ENCODE assay signal across 19 cellular contexts in the genomic region with DNA sequence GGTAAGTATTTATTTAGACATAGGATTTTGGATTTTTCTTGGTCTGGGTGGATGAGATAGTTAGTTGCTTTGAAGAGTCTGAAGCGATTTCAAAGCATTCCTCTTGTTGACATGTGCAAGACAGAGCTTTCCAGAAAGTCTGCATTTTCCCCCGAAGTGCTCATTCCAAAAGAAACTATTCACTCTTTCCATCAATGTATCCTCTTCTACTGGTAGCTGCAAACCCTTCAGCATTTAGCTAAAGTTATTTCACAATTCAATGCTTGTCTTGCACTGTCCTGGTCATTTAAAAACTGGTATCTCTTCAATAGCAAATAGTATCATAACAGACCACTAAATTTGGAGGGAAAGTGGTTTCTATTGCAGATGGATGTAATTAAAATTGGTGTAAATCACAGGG. TPM values are rescaled to one million over a fixed set of nuclear protein-coding genes. Genes with fewer than 3 reads are reported as not detected.
A peak's percentile ranks its signal among the peaks of the same experiment; 100 is the strongest.
DNase-seq lines count a peak whose midpoint lies in the region; ATAC-seq and TF ChIP-seq lines count a peak whose summit lies in the region.
"Had no signal": no experiment of that assay in that cellular context is flagged by ENCODE, and none has a peak within 500 bp of the region (broad histone marks: within the 10 kb centered on the region; RNA-seq: fewer than 3 reads in every experiment).

No MANE protein-coding gene starts in this region.

- H3K4me1 ChIP-seq in GM23248 (ENCODE audit: insufficient read depth) (peaks cover 98% of the 10 kb centered on the region), adipocyte (ENCODE audit: control insufficient read depth, insufficient read depth, low read length) (peaks cover 58% of the 10 kb centered on the region), gastroesophageal sphincter (peaks cover 19 to 89% (median 28%) of the 10 kb centered on the region in 3 donors)
- H3K4me1 ChIP-seq: foreskin keratinocyte had no signal

- no peak overlapping the region for H2AFZ ChIP-seq in GM23248
- H2AFZ ChIP-seq: parathyroid adenoma had no signal

- H3K27ac ChIP-seq in GM23248 (peak overlapping the region; percentile 93), gastroesophageal sphincter (peak overlapping the region in 3 of 4 donors; percentile 23 to 81 (median 81))
- H3K27ac ChIP-seq: foreskin keratinocyte, parathyroid adenoma had no signal

- H3K36me3 ChIP-seq in GM23248 (ENCODE audit: low read depth) (peaks cover 55% of the 10 kb centered on the region), adipocyte (ENCODE audit: control insufficient read depth, insufficient read depth, low read length, severe bottlenecking) (no peaks in the 10 kb centered on the region), gastroesophageal sphincter (no peaks in the 10 kb centered on the region)
- H3K36me3 ChIP-seq: HAP-1 had no signal

- peaks cover 99% of the 10 kb centered on the region for H3K79me2 ChIP-seq in GM23248 (ENCODE audit: insufficient read depth)
- H3K79me2 ChIP-seq: parathyroid adenoma had no signal

- H3K9ac ChIP-seq in GM23248 = peak overlapping the region; percentile 51
- H3K9ac ChIP-seq in adipocyte (ENCODE audit: low read length) = peak overlapping the region; percentile 5
- H3K9ac ChIP-seq: parathyroid adenoma had no signal

- intact Hi-C loops in sciatic nerve (cut with DNase I) = no loop called here

- TF ChIP-seq EP300 in gastroesophageal sphincter (IDR thresholded peaks at IDR 0.05) = no peak

- H3K27me3 ChIP-seq in GM23248 (replicated peaks; ENCODE audit: insufficient read depth) (no peaks in the 10 kb centered on the region), adipocyte (replicated peaks; ENCODE audit: control insufficient read depth, insufficient read depth, low read length) (no peaks in the 10 kb centered on the region), gastroesophageal sphincter (no peaks in the 10 kb centered on the region)

- H3K9me3 ChIP-seq in GM23248 (ENCODE audit: low read depth) (no peaks in the 10 kb centered on the region), adipocyte (ENCODE audit: control insufficient read depth, low read length) (no peaks in the 10 kb centered on the region), gastroesophageal sphincter (no peaks in the 10 kb centered on the region)
- H3K9me3 ChIP-seq: HAP-1 had no signal

- H3K9me2 ChIP-seq in GM23248 (ENCODE audit: insufficient read depth) = no peaks in the 10 kb centered on the region

- H4K20me1 ChIP-seq in GM23248 (ENCODE audit: insufficient read depth) = no peaks in the 10 kb centered on the region

- peak overlapping the region; percentile 99 for H3K4me2 ChIP-seq in GM23248 (ENCODE audit: unreplicated experiment)

- TF ChIP-seq POLR2A in gastroesophageal sphincter (IDR thresholded peaks at IDR 0.05) = no peak

- WGBS in GM23248 (ENCODE audit: low coverage in 1 of 2, low lambda C conversion rate in 2 of 2, missing lambda C conversion rate in 2 of 2), 2 experiments = 6 to 7% methylated on average over 2 of the region's 2 CpGs
- WGBS in gastroesophageal sphincter (ENCODE audit: low coverage in 1 of 2), 2 donors = 3 to 21% methylated on average over 2 of the region's 2 CpGs

- ATAC-seq in gastroesophageal sphincter (no peak), sciatic nerve (peak; percentile 11), HG03139 (IDR thresholded peaks at IDR 0.05; ENCODE audit: unreplicated experiment) (no peak), GM19328 (IDR thresholded peaks at IDR 0.05; ENCODE audit: unreplicated experiment) (no peak)
- ATAC-seq: activated CD8-positive, alpha-beta T cell treated with anti-CD3 and anti-CD28 coated beads, Interleukin-2, amount 10 ng/mL, durations not matched to agents 7 days and 5 days; foreskin keratinocyte had no signal

- DNase-seq in GM23248 (peak; percentile 73), adipocyte (ENCODE audit: low read depth) (peak; percentile 76), sciatic nerve (ENCODE audit: low spot score) (no peak), NCI-H2227 (lab: John Stamatoyannopoulos, UW; ENCODE audit: unreplicated experiment) (no peak)
- DNase-seq in NK-92 treated with Interleukin-12 subunit alpha and Interleukin-12 subunit beta, amount 100 ng/mL, for 24 hours (lab: John Stamatoyannopoulos, UW) = no peak
- DNase-seq: activated CD8-positive, alpha-beta T cell treated with anti-CD3 and anti-CD28 coated beads, Interleukin-2, amount 10 ng/mL, durations not matched to agents 7 days and 5 days; activated naive CD8-positive, alpha-beta T cell treated with anti-CD3 and anti-CD28 coated beads for 36 hours; activated T-cell treated with anti-CD3 and anti-CD28 coated beads, Interleukin-2, amount 50 U/mL, for 48 hours; C1 segment of cervical spinal cord; caudate nucleus; DMS153; effector memory CD4-positive, alpha-beta T cell; foreskin keratinocyte; NCI-H146 had no signal

- in situ Hi-C loops in GM23248 (cut with MboI) = no loop called here

- TF ChIP-seq CTCF in gastroesophageal sphincter (IDR thresholded peaks at IDR 0.05) = no peak

- peaks cover 99% of the 10 kb centered on the region for H3F3A ChIP-seq in GM23248 (ENCODE audit: insufficient read depth)

- H3K4me3 ChIP-seq in GM23248 (peak overlapping the region; percentile 53), adipocyte (ENCODE audit: low read length) (no peak overlapping the region), gastroesophageal sphincter (no peak overlapping the region)
- H3K4me3 ChIP-seq: HAP-1 had no signal

RNA-seq across cellular contexts. Expression of gene NREP, which starts 13.0 kb away (rescaled TPM):
- 1,282 and 1,485 TPM in 2 replicates for total RNA-seq in GM23248 (2014; rRNA removed; shearing (Covaris generic))
- polyA plus RNA-seq in GM23248 (2016; fragmentation: Nextera tagmentation; extraction: Ambion mirVana) = 1,378 and 1,415 TPM in 2 replicates
- total RNA-seq in gastroesophageal sphincter (10 to 100 TPM in 3 of 4 donors, 1 to 10 TPM in 1; 8.3 to 24.7 (median 19.0) TPM), sciatic nerve (28.6 TPM)

Comparison
In these comparisons a context has a peak if more than half of its experiments do, and no peak if none do; other contexts are left out.
1. DNase-seq: peak in GM23248 (single experiment) and adipocyte (single experiment); none in sciatic nerve (single experiment), NK-92 treated with Interleukin-12 subunit alpha and Interleukin-12 subunit beta, amount 100 ng/mL, for 24 hours (single experiment) and NCI-H2227 (single experiment).
2. RNA of gene NREP, which starts 13.0 kb away (total RNA-seq): 1,282 to 1,485 TPM in GM23248; 28.6 TPM in sciatic nerve (single experiment) and 8.3 to 24.7 TPM in gastroesophageal sphincter; every median in the first group is over 10 times any median in the second.